Comparison of ENCODE assay signal across 29 cellular contexts in the genomic region with DNA sequence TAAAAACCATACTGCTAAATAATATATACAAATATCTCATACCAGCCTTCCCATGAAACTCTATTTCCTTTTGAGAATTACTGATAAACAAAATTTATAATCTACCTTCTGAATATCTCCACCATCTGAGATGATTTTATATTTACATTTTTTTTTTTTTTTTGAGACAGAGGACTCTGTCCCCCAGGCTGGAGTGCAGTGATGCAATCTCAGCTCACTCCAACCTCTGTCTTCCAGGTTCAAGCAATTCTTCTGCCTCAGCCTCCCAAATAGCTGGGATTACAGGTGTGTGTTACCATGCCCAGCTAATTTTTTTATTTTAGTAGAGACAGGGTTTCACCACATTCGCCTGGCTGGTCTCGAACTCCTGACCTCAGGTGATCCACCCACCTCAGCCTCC.
"Had no signal": no experiment of that assay in that cellular context is flagged by ENCODE, and none has a peak within 500 bp of the region (broad histone marks: within the 10 kb centered on the region; RNA-seq: fewer than 3 reads in every experiment).

No MANE protein-coding gene starts in this region.

- H3K27me3 ChIP-seq: stomach, suprapubic skin, testis, thyroid gland, tibial artery, tibial nerve, transverse colon, upper lobe of left lung, upper lobe of right lung, uterus, vagina had no signal

- DNase-seq: stimulated activated CD4-positive, alpha-beta T cell treated with anti-CD3 and anti-CD28 coated beads, Interleukin-2, amount 100 ng/mL, for 48 hours; stimulated activated CD4-positive, alpha-beta T cell treated with anti-CD3 and anti-CD28 coated beads, Interleukin-4, amount 100 ng/mL, for 1 hour; stimulated activated CD4-positive, alpha-beta T cell treated with anti-CD3 and anti-CD28 coated beads, Interleukin-4, amount 100 ng/mL, for 24 hours; stimulated activated CD4-positive, alpha-beta T cell treated with anti-CD3 and anti-CD28 coated beads, Interleukin-4, amount 100 ng/mL, for 4 hours; stimulated activated CD8-positive, alpha-beta memory T cell treated with anti-CD3 and anti-CD28 coated beads, Interleukin-4, amount 100 ng/mL, for 48 hours; stimulated activated naive B cell treated with anti-CD40 and anti-IgM and Interleukin-4, amounts not matched to agents 10 μg/mL and 1 μg/mL and 100 μg/mL, for 72 hours; stimulated activated naive CD4-positive, alpha-beta T cell; stimulated activated naive CD4-positive, alpha-beta T cell treated with Interleukin-2 at 50 U/mL for 16 hours; stimulated activated naive CD8-positive, alpha-beta T cell treated with anti-CD3 and anti-CD28 coated beads, Interleukin-15, amount 100 ng/mL, for 72 hours; stimulated activated naive CD8-positive, alpha-beta T cell treated with anti-CD3 and anti-CD28 coated beads, Interleukin-15, Interleukin-2, amounts not matched to agents 100 U/mL and 50 U/mL, for 24 hours; stomach; substantia nigra; testis; tibial artery; transverse colon; trophoblast cell; upper lobe of left lung; upper lobe of right lung; uterus had no signal

- H3K4me3 Mint-ChIP-seq: stimulated activated effector memory CD8-positive, alpha-beta T cell treated with anti-CD3 and anti-CD28 coated beads, Interleukin-12 subunit alpha, Interleukin-12 subunit beta, amount 100 ng/mL, for 72 hours; stimulated activated memory B cell treated with anti-CD40 and anti-IgM and Interleukin-4, amounts not matched to agents 10 μg/mL and 1 μg/mL and 100 μg/mL, for 72 hours; stimulated activated naive B cell treated with anti-CD40 and anti-IgM and Interleukin-4, amounts not matched to agents 10 μg/mL and 1 μg/mL and 100 μg/mL, for 72 hours; stimulated activated naive CD8-positive, alpha-beta T cell treated with anti-CD3 and anti-CD28 coated beads, Interleukin-15, amount 100 ng/mL, for 72 hours; stimulated activated naive CD8-positive, alpha-beta T cell treated with anti-CD3 and anti-CD28 coated beads, Interleukin-15, Interleukin-2, amounts not matched to agents 100 ng/mL and 50 ng/mL, for 24 hours; type B pancreatic cell had no signal

- H3K27ac Mint-ChIP-seq: stimulated activated effector memory CD8-positive, alpha-beta T cell treated with anti-CD3 and anti-CD28 coated beads, Interleukin-12 subunit alpha, Interleukin-12 subunit beta, amount 100 ng/mL, for 72 hours; stimulated activated memory B cell treated with anti-CD40 and anti-IgM and Interleukin-4, amounts not matched to agents 10 μg/mL and 1 μg/mL and 100 μg/mL, for 72 hours; stimulated activated naive CD8-positive, alpha-beta T cell treated with anti-CD3 and anti-CD28 coated beads, Interleukin-15, amount 100 ng/mL, for 72 hours; stimulated activated naive CD8-positive, alpha-beta T cell treated with anti-CD3 and anti-CD28 coated beads, Interleukin-15, Interleukin-2, amounts not matched to agents 100 ng/mL and 50 ng/mL, for 24 hours; type B pancreatic cell had no signal

- H3K9me3 Mint-ChIP-seq: stimulated activated effector memory CD8-positive, alpha-beta T cell treated with anti-CD3 and anti-CD28 coated beads, Interleukin-12 subunit alpha, Interleukin-12 subunit beta, amount 100 ng/mL, for 72 hours; stimulated activated memory B cell treated with anti-CD40 and anti-IgM and Interleukin-4, amounts not matched to agents 10 μg/mL and 1 μg/mL and 100 μg/mL, for 72 hours; stimulated activated naive B cell treated with anti-CD40 and anti-IgM and Interleukin-4, amounts not matched to agents 10 μg/mL and 1 μg/mL and 100 μg/mL, for 72 hours; stimulated activated naive CD8-positive, alpha-beta T cell treated with anti-CD3 and anti-CD28 coated beads, Interleukin-15, amount 100 ng/mL, for 72 hours; stimulated activated naive CD8-positive, alpha-beta T cell treated with anti-CD3 and anti-CD28 coated beads, Interleukin-15, Interleukin-2, amounts not matched to agents 100 ng/mL and 50 ng/mL, for 24 hours had no signal

- H3K36me3 Mint-ChIP-seq: stimulated activated effector memory CD8-positive, alpha-beta T cell treated with anti-CD3 and anti-CD28 coated beads, Interleukin-12 subunit alpha, Interleukin-12 subunit beta, amount 100 ng/mL, for 72 hours; stimulated activated memory B cell treated with anti-CD40 and anti-IgM and Interleukin-4, amounts not matched to agents 10 μg/mL and 1 μg/mL and 100 μg/mL, for 72 hours; stimulated activated naive B cell treated with anti-CD40 and anti-IgM and Interleukin-4, amounts not matched to agents 10 μg/mL and 1 μg/mL and 100 μg/mL, for 72 hours; type B pancreatic cell had no signal

- H3K4me1 ChIP-seq: stomach, suprapubic skin, testis, thyroid gland, tibial artery, tibial nerve, upper lobe of left lung, upper lobe of right lung, uterus, vagina had no signal

- ATAC-seq: stimulated activated effector memory CD8-positive, alpha-beta T cell treated with anti-CD3 and anti-CD28 coated beads, Interleukin-12 subunit alpha, Interleukin-12 subunit beta, amount 100 ng/mL, for 72 hours; stimulated activated memory B cell treated with anti-CD40 and anti-IgM and Interleukin-4, amounts not matched to agents 10 μg/mL and 1 μg/mL and 100 μg/mL, for 72 hours; stimulated activated naive B cell treated with anti-CD40 and anti-IgM and Interleukin-4, amounts not matched to agents 10 μg/mL and 1 μg/mL and 100 μg/mL, for 72 hours; stimulated activated naive CD8-positive, alpha-beta T cell treated with anti-CD3 and anti-CD28 coated beads, Interleukin-15, amount 100 ng/mL, for 72 hours; stimulated activated naive CD8-positive, alpha-beta T cell treated with anti-CD3 and anti-CD28 coated beads, Interleukin-15, Interleukin-2, amounts not matched to agents 100 U/mL and 50 U/mL, for 24 hours; upper lobe of right lung had no signal

- H3K4me1 Mint-ChIP-seq: stimulated activated effector memory CD8-positive, alpha-beta T cell treated with anti-CD3 and anti-CD28 coated beads, Interleukin-12 subunit alpha, Interleukin-12 subunit beta, amount 100 ng/mL, for 72 hours; stimulated activated memory B cell treated with anti-CD40 and anti-IgM and Interleukin-4, amounts not matched to agents 10 μg/mL and 1 μg/mL and 100 μg/mL, for 72 hours; stimulated activated naive B cell treated with anti-CD40 and anti-IgM and Interleukin-4, amounts not matched to agents 10 μg/mL and 1 μg/mL and 100 μg/mL, for 72 hours; stimulated activated naive CD8-positive, alpha-beta T cell treated with anti-CD3 and anti-CD28 coated beads, Interleukin-15, amount 100 ng/mL, for 72 hours had no signal

- H3K4me3 ChIP-seq: stomach, suprapubic skin, testis, thoracic aorta, thyroid gland, tibial artery, tibial nerve, transverse colon, upper lobe of left lung, upper lobe of right lung, uterus, vagina had no signal

- H3K36me3 ChIP-seq: stomach, suprapubic skin, thoracic aorta, thyroid gland, tibial artery, tibial nerve, transverse colon, upper lobe of left lung, upper lobe of right lung, uterus, vagina had no signal

- H3K9me3 ChIP-seq: stomach, suprapubic skin, testis, thoracic aorta, thyroid gland, tibial artery, transverse colon, upper lobe of left lung, upper lobe of right lung, uterus, vagina had no signal

- H3K27ac ChIP-seq: stomach, suprapubic skin, testis, thoracic aorta, tibial artery, tibial nerve, transverse colon, upper lobe of left lung, upper lobe of right lung, uterus, vagina had no signal

- FAIRE-seq: urothelium cell line had no signal
